In the genomic region with DNA sequence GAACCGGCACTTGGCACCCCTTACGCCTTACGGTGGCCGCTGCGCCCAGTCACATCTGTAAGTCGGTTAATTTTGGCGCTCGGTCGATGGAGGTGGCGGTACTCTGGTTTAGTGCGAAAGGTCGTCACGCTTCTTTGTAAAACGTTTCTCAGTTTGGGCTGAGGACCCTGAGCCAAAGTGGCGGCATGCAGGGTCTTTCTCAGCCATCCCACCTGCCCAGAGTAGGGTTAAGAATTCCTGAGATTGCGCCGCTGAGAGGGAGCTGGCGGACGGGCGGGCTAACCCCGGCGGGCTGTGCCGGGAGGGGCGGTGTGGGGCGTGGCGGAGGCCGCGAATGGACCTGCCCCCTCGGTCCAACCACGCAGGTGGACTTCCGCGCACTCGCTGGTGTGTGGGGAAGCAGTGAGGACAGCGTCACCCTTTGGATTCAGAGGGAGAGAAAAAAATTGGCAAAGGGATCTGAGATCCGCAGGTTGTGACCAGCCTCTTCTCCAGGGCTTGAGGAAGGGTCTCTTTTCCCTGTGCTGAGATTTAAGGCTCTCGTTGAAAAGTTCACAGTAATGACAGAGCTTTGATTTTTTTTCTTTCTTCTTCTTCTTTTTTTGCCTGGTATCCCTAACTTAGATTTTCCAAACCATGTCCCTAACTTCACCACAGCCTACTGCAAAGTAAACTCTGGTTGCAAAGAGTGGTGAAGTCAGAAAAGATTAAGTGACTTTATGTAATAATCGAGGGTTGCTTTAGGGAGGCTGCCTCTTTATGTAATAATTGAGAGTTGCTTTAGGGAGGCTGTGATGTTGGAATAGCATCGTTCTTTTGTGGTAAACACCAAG, we compare ENCODE assay signal across 8 cellular contexts. TPM values are rescaled to one million over a fixed set of nuclear protein-coding genes. Genes with fewer than 3 reads are reported as not detected.
DNase-seq lines count a peak whose midpoint lies in the region; ATAC-seq and TF ChIP-seq lines count a peak whose summit lies in the region.

No MANE protein-coding gene starts in this region.

- H3K27ac Mint-ChIP-seq in nephron progenitor cell, result peak overlapping the region; percentile 100

- WGBS in suprapubic skin, result under 1% methylated on average over 23 of the region's 38 CpGs

- no peaks in the 10 kb centered on the region for H3K9me3 ChIP-seq in suprapubic skin

- peak; percentile 37; the same call in 1 of the 2 replicates for TF ChIP-seq RAD21 in Ishikawa (IDR thresholded peaks at IDR 0.05; ENCODE audit: low read depth)

- TF ChIP-seq CTCF in fibroblast of villous mesenchyme (IDR thresholded peaks at IDR 0.05; ENCODE audit: insufficient read depth, low read depth, low read length), result no peak
- no peak for TF ChIP-seq CTCF in nephron progenitor cell (IDR thresholded peaks at IDR 0.05)
- peak in 1 of 2 donors; percentile 14 for TF ChIP-seq CTCF in suprapubic skin (IDR thresholded peaks at IDR 0.05)

- DNase-seq in ELF-1 (ENCODE audit: low read depth, low spot score) (peak; percentile 94), OCI-M1 (lab: John Stamatoyannopoulos, UW) (peak; percentile 86), activated gamma-delta T cell (lab: John Stamatoyannopoulos, UW) (peak; percentile 67), fibroblast of villous mesenchyme (ENCODE audit: low read depth) (peak; percentile 79), nephron progenitor cell (peak; percentile 88), suprapubic skin (ENCODE audit: low spot score in 2 of 2) (peak; percentile 92 to 93)

- H3K36me3 Mint-ChIP-seq in nephron progenitor cell (ENCODE audit: low read depth), result no peaks in the 10 kb centered on the region

- peaks cover 35% of the 10 kb centered on the region for H3K4me1 ChIP-seq in suprapubic skin

- H3K4me3 Mint-ChIP-seq in nephron progenitor cell, result peak overlapping the region; percentile 99

- H3K27ac ChIP-seq in suprapubic skin, result peak overlapping the region; percentile 99

- H3K4me3 ChIP-seq in fibroblast of villous mesenchyme (ENCODE audit: low read depth, low read length) (peak overlapping the region; percentile 78), suprapubic skin (peak overlapping the region; percentile 97)

- TF ChIP-seq EP300 in Ishikawa (IDR thresholded peaks at IDR 0.05; ENCODE audit: borderline replicate concordance) (no peak), suprapubic skin (IDR thresholded peaks at IDR 0.05) (no peak)

- no peaks in the 10 kb centered on the region for H3K27me3 ChIP-seq in suprapubic skin

- H3K27me3 Mint-ChIP-seq in nephron progenitor cell (ENCODE audit: low read depth, poor library complexity), result no peaks in the 10 kb centered on the region

- TF ChIP-seq POLR2A in suprapubic skin (IDR thresholded peaks at IDR 0.05), result peak in 1 of 2 donors; percentile 38

- ATAC-seq in GM21723 (IDR thresholded peaks at IDR 0.05; ENCODE audit: unreplicated experiment), result peak; percentile 74

- peaks cover 34% of the 10 kb centered on the region for H3K4me1 Mint-ChIP-seq in nephron progenitor cell

- H3K36me3 ChIP-seq in suprapubic skin, result no peaks in the 10 kb centered on the region

- no peaks in the 10 kb centered on the region for H3K9me3 Mint-ChIP-seq in nephron progenitor cell

TF ChIP-seq in Ishikawa, 13 proteins besides CTCF, POLR2A, EP300 and RAD21:
- TF ChIP-seq TCF12 (IDR thresholded peaks at IDR 0.05; ENCODE audit: low read depth) (peak; percentile 50; the same call in 1 of the 2 replicates), NFIC (IDR thresholded peaks at IDR 0.05) (peak; percentile 43), ZBTB7A (IDR thresholded peaks at IDR 0.05; ENCODE audit: low read depth) (0 out of 2 replicates have a peak, but pooled peaks have one; percentile 28), EGR1 (IDR thresholded peaks at IDR 0.05) (no peak), YY1 (IDR thresholded peaks at IDR 0.05; ENCODE audit: low read depth) (no peak)
- TF ChIP-seq, protein P1, sequence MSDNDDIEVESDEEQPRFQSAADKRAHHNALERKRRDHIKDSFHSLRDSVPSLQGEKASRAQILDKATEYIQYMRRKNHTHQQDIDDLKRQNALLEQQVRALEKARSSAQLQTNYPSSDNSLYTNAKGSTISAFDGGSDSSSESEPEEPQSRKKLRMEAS (IDR thresholded peaks at IDR 0.05), result peak; percentile 52; the same call in 1 of the 2 replicates

RNA-seq across cellular contexts. Expression of a gene that starts 0.6 kb away (rescaled TPM):
- total RNA-seq in fibroblast of villous mesenchyme (15.8 and 19.4 TPM in 2 replicates), suprapubic skin (10 to 100 TPM; 12.4 to 23.7 (median 15.3) TPM)

Comparison
In these comparisons a context has a peak if more than half of its experiments do, and no peak if none do; other contexts are left out.
1. Peak in every context shown above with its lines: DNase-seq, ATAC-seq, H3K4me3 ChIP-seq and H3K27ac ChIP-seq.